ENCODE assay signal across 8 cellular contexts in the genomic region with DNA sequence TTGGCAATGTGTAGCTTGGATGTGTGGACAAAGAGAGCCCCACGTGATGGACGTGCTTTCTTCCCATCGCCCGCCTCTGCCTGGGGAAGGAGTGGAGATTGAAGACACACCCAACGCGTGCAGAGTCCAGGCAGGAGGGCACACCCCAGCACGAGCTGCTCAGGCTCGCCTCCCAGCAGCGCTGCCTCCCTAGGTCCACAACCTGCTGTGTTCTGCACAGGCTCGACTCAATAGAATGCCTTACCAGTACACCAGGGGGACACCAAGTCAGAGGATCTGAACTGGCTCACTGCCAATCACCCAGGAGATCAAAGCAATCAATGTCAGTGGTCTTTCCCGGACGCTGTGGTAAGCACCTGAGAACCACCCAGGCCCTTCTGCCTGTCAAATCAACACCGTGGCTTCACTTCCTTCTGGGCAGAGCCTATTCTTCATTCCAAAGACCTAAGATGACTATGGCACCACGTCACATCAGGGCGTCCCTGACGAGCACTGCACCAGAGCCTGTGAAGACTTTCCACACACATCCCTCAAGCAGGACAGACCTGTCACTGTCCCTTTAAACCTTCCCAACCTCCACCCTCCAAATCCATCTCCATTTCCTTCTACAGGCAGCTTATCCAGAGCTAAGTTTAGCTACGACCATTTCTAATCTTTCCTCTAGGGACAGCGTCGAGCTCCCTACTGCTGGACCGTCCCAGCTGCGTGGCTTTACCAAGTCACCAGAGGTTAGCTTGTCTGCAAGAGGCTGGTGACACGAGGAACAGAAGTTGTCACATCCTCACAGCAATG.
DNase-seq lines count a peak whose midpoint lies in the region; ATAC-seq and TF ChIP-seq lines count a peak whose summit lies in the region.

No MANE protein-coding gene starts in this region.

- H3K27me3 ChIP-seq in BLaER1 (no peaks in the 10 kb centered on the region), OCI-LY3 (ENCODE audit: low read depth, low read length) (no peaks in the 10 kb centered on the region), upper lobe of left lung (no peaks in the 10 kb centered on the region)

- TF ChIP-seq POLR2A in upper lobe of left lung (IDR thresholded peaks at IDR 0.05): peak in 1 of 4 donors; percentile 36

- H3K4me2 ChIP-seq in BLaER1 (peak overlapping the region; percentile 79), OCI-LY3 (ENCODE audit: low read length) (peak overlapping the region; percentile 58)

- H3K9ac ChIP-seq in BLaER1: peak overlapping the region; percentile 51; the same call in 1 of the 2 replicates
- H3K9ac ChIP-seq in OCI-LY3 (ENCODE audit: low read length): 0 out of 2 replicates have a peak overlapping the region, but pooled peaks have one; percentile 13

- H3K79me2 ChIP-seq in OCI-LY3 (ENCODE audit: low read length): peaks cover 8% of the 10 kb centered on the region; the same call in 1 of the 2 replicates

- H3K36me3 ChIP-seq in BLaER1 (peaks cover 93% of the 10 kb centered on the region), OCI-LY3 (replicated peaks; ENCODE audit: low read depth, low read length) (peaks cover 7% of the 10 kb centered on the region), upper lobe of left lung (peaks cover 0 to 3% (median 0%) of the 10 kb centered on the region in 4 donors)

- 46 to 67% methylated on average over 16 to 22 of the region's 22 CpGs for WGBS in upper lobe of left lung, 2 donors

- H2AFZ ChIP-seq in OCI-LY3 (ENCODE audit: low read depth, low read length): no peak overlapping the region

- H3K9me3 ChIP-seq in BLaER1 (peaks cover 19% of the 10 kb centered on the region), OCI-LY3 (ENCODE audit: insufficient read depth, low read length) (no peaks in the 10 kb centered on the region), upper lobe of left lung (no peaks in the 10 kb centered on the region)

- peaks cover 22% of the 10 kb centered on the region for H4K20me1 ChIP-seq in BLaER1
- no peaks in the 10 kb centered on the region for H4K20me1 ChIP-seq in OCI-LY3 (ENCODE audit: insufficient read depth, low read length)

- DNase-seq in HCEC 1CT: peak; percentile 52
- DNase-seq in dermis blood vessel endothelial cell: peak; percentile 46
- peak; percentile 49 to 57 for DNase-seq in lung microvascular endothelial cell (ENCODE audit: low read depth in 2 of 2)
- peak; percentile 59 to 73 for DNase-seq in upper lobe of left lung
- DNase-seq in DMS79 treated with DMSO at 0.1 percent for 48 hours (lab: John Stamatoyannopoulos, UW): no peak

- TF ChIP-seq EP300 in upper lobe of left lung (IDR thresholded peaks at IDR 0.05): no peak

- peaks cover 59% of the 10 kb centered on the region for H3K4me1 ChIP-seq in BLaER1
- peaks cover 45% of the 10 kb centered on the region for H3K4me1 ChIP-seq in OCI-LY3 (ENCODE audit: low read length)
- H3K4me1 ChIP-seq in upper lobe of left lung: peaks cover 47 to 58% (median 54%) of the 10 kb centered on the region in 4 donors

- ATAC-seq in upper lobe of left lung (ENCODE audit: low FRiP score in 2 of 2) (no peak), HG03095 (IDR thresholded peaks at IDR 0.05; ENCODE audit: unreplicated experiment) (no peak)

- H3K27ac ChIP-seq in BLaER1 (peak overlapping the region; percentile 69), OCI-LY3 (ENCODE audit: low read length) (no peak overlapping the region), upper lobe of left lung (peak overlapping the region in 3 of 4 donors; percentile 32 to 68 (median 41))

- H3K4me3 ChIP-seq in BLaER1 (no peak overlapping the region), OCI-LY3 (ENCODE audit: low read length) (peak overlapping the region; percentile 42), upper lobe of left lung (no peak overlapping the region)

- TF ChIP-seq CTCF in OCI-LY3 (IDR thresholded peaks at IDR 0.05; ENCODE audit: low read depth, low read length) (peak; percentile 16), upper lobe of left lung (IDR thresholded peaks at IDR 0.05) (peak in 5 of 6 experiments; percentile 12 to 51 (median 30))
